In genomic region chr5:52840286-52841050, GRCh38 we compare ENCODE assay signal across 9 cellular contexts. TPM values are rescaled to one million over a fixed set of nuclear protein-coding genes. Genes with fewer than 3 reads are reported as not detected.
DNase-seq lines count a peak whose midpoint lies in the region; ATAC-seq and TF ChIP-seq lines count a peak whose summit lies in the region.
"Had no signal": no experiment of that assay in that cellular context is flagged by ENCODE, and none has a peak within 500 bp of the region (broad histone marks: within the 10 kb centered on the region; RNA-seq: fewer than 3 reads in every experiment).

No MANE protein-coding gene starts in this region.

- no peaks in the 10 kb centered on the region for H3K9me3 ChIP-seq in mucosa of rectum (ENCODE audit: control insufficient read depth in 2 of 2, low read length in 2 of 2)
- H3K9me3 ChIP-seq in vagina, result no peaks in the 10 kb centered on the region

- peak; percentile 76 for DNase-seq in cardiac septum (ENCODE audit: low spot score)
- DNase-seq in Right ventricle myocardium superior, result no peak
- DNase-seq in dorsolateral prefrontal cortex, result peak in 1 of 10 donors; percentile 33
- no peak for DNase-seq in vagina (ENCODE audit: extremely low spot score in 2 of 2)
- DNase-seq in mesenteric fat pad (ENCODE audit: low spot score), result no peak
- no peak for DNase-seq in activated T-cell treated with anti-CD3 and anti-CD28 coated beads, Interleukin-2, amount 50 U/mL, for 24 hours

- ATAC-seq in Right ventricle myocardium superior (ENCODE audit: poor library complexity) (no peak), HG03442 (IDR thresholded peaks at IDR 0.05; ENCODE audit: unreplicated experiment) (no peak)
- ATAC-seq: natural killer cell treated with Interleukin-12 subunit alpha and Interleukin-12 subunit beta and Interleukin-15 and Interleukin-18, amount 100 ng/mL, for 72 hours had no signal

- H3K36me3 ChIP-seq in mucosa of rectum (ENCODE audit: control insufficient read depth in 2 of 2, insufficient read depth in 2 of 2, low read length in 2 of 2) (no peaks in the 10 kb centered on the region), vagina (no peaks in the 10 kb centered on the region)

- H3K9me3 Mint-ChIP-seq in activated T-cell treated with anti-CD3 and anti-CD28 coated beads, Interleukin-2, amount 50 U/mL, for 24 hours, result no peaks in the 10 kb centered on the region
- H3K9me3 Mint-ChIP-seq: natural killer cell treated with Interleukin-12 subunit alpha and Interleukin-12 subunit beta and Interleukin-15 and Interleukin-18, amount 100 ng/mL, for 72 hours had no signal

- no peaks in the 10 kb centered on the region for H3K27me3 ChIP-seq in dorsolateral prefrontal cortex
- H3K27me3 ChIP-seq in mucosa of rectum (ENCODE audit: control insufficient read depth in 2 of 2, insufficient read depth in 2 of 2, low read length in 2 of 2), result no peaks in the 10 kb centered on the region
- no peaks in the 10 kb centered on the region for H3K27me3 ChIP-seq in vagina

- H3K4me3 ChIP-seq in dorsolateral prefrontal cortex (peak overlapping the region in 9 of 59 donors; percentile 5 to 22 (median 16)), mucosa of rectum (ENCODE audit: low read length in 2 of 2) (no peak overlapping the region), vagina (peak overlapping the region; percentile 5 to 18)

- H3K9ac ChIP-seq in mucosa of rectum (ENCODE audit: low read depth in 1 of 2, low read length in 2 of 2), result no peak overlapping the region

- H3K4me3 Mint-ChIP-seq in activated T-cell treated with anti-CD3 and anti-CD28 coated beads, Interleukin-2, amount 50 U/mL, for 24 hours, result no peak overlapping the region
- H3K4me3 Mint-ChIP-seq: natural killer cell treated with Interleukin-12 subunit alpha and Interleukin-12 subunit beta and Interleukin-15 and Interleukin-18, amount 100 ng/mL, for 72 hours had no signal

- no peaks in the 10 kb centered on the region for H3K27me3 Mint-ChIP-seq in activated T-cell treated with anti-CD3 and anti-CD28 coated beads, Interleukin-2, amount 50 U/mL, for 24 hours
- H3K27me3 Mint-ChIP-seq: natural killer cell treated with Interleukin-12 subunit alpha and Interleukin-12 subunit beta and Interleukin-15 and Interleukin-18, amount 100 ng/mL, for 72 hours had no signal

- peaks cover 4% of the 10 kb centered on the region for H3K4me1 Mint-ChIP-seq in activated T-cell treated with anti-CD3 and anti-CD28 coated beads, Interleukin-2, amount 50 U/mL, for 24 hours (ENCODE audit: low read depth)

- TF ChIP-seq POLR2A in vagina (IDR thresholded peaks at IDR 0.05), result no peak

- H3K36me3 Mint-ChIP-seq in activated T-cell treated with anti-CD3 and anti-CD28 coated beads, Interleukin-2, amount 50 U/mL, for 24 hours (ENCODE audit: low read depth), result no peaks in the 10 kb centered on the region
- H3K36me3 Mint-ChIP-seq: natural killer cell treated with Interleukin-12 subunit alpha and Interleukin-12 subunit beta and Interleukin-15 and Interleukin-18, amount 100 ng/mL, for 72 hours had no signal

- no peak for TF ChIP-seq CTCF in dorsolateral prefrontal cortex (IDR thresholded peaks at IDR 0.05 in 54 of 56, conservative IDR thresholded peaks at IDR 0.05 in 2 of 56; ENCODE audit: low read depth in 1 of 56, partially characterized antibody in 56 of 56)
- TF ChIP-seq CTCF in vagina (IDR thresholded peaks at IDR 0.05), result no peak

- H3K27ac ChIP-seq in dorsolateral prefrontal cortex, result peak overlapping the region in 35 of 59 donors; percentile 0 to 78 (median 43)
- peak overlapping the region; percentile 7 to 50 for H3K27ac ChIP-seq in mucosa of rectum (ENCODE audit: low read depth in 2 of 2, low read length in 2 of 2)
- H3K27ac ChIP-seq in vagina, result peak overlapping the region; percentile 68

- intact Hi-C loops in cardiac septum (cut with DNase I), result loop anchor here (5.0 kb wide), 1 partner anchor 53 kb away; the partner anchor contains the start of genes ITGA1 and PELO
- intact Hi-C loops in Right ventricle myocardium superior (cut with DNase I), result loop anchor here (10.0 kb wide), 1 partner anchor 46 kb away; no protein-coding TSS in a partner anchor
- intact Hi-C loops in dorsolateral prefrontal cortex (cut with DNase I), result no loop called here
- intact Hi-C loops in vagina (cut with DNase I), result no loop called here

- no peak overlapping the region for H3K27ac Mint-ChIP-seq in activated T-cell treated with anti-CD3 and anti-CD28 coated beads, Interleukin-2, amount 50 U/mL, for 24 hours
- H3K27ac Mint-ChIP-seq: natural killer cell treated with Interleukin-12 subunit alpha and Interleukin-12 subunit beta and Interleukin-15 and Interleukin-18, amount 100 ng/mL, for 72 hours had no signal

- H3K4me1 ChIP-seq in mucosa of rectum (ENCODE audit: control insufficient read depth in 2 of 2, insufficient read depth in 2 of 2, low read length in 2 of 2) (no peaks in the 10 kb centered on the region), vagina (peaks cover 11% of the 10 kb centered on the region)

RNA-seq across cellular contexts. Expression of gene ITGA1, which starts 52.8 kb away (rescaled TPM):
- total RNA-seq in cardiac septum, result 40.3 TPM
- 23.6 TPM for total RNA-seq in Right ventricle myocardium superior
- total RNA-seq in dorsolateral prefrontal cortex, result 10 to 100 TPM in 92 of 120 experiments, 1 to 10 TPM in 28; 3.7 to 35.1 (median 13.0) TPM
- total RNA-seq in vagina, result 42.7 TPM
- total RNA-seq in mesenteric fat pad, result 62.3 TPM

RNA-seq across cellular contexts. Expression of gene PELO, which starts 52.8 kb away (rescaled TPM):
- total RNA-seq in cardiac septum (29.3 TPM), Right ventricle myocardium superior (16.9 TPM), dorsolateral prefrontal cortex (10 to 100 TPM; 11.6 to 28.0 (median 17.4) TPM), vagina (11.8 TPM), mesenteric fat pad (36.7 TPM)

Comparison
In these comparisons a context has a peak if more than half of its experiments do, and no peak if none do; other contexts are left out.
1. H3K4me3 ChIP-seq: peak in vagina (2 of 2); none in mucosa of rectum (0 of 2).
2. intact Hi-C loops: an anchor here in cardiac septum (5.0 kb wide) and Right ventricle myocardium superior (10.0 kb wide); none called in dorsolateral prefrontal cortex and vagina.
3. Peak in every context shown above with its lines, with median percentiles within 50 percentile points of each other: H3K27ac ChIP-seq.